In the genomic region with DNA sequence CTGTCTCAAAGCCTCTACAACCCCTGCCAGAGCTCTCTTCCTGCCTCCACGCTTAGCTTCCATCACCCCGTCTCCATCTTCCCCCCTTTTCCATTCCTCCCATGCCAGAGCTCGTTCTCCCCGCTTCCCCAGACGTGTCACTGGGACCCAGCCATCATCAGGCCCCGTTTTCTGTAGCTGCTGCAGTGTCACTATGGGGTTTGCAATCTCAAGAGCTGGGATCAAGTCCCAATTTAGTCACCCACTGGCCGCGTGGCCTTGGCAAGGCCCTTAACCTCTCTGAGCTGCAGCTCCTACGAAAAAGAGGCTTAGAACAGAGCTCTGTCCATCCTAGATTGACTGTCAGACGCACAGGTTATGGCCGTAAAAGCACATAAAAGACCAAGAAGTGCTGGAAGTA, we compare ENCODE assay signal across 10 cellular contexts. TPM values are rescaled to one million over a fixed set of nuclear protein-coding genes. Genes with fewer than 3 reads are reported as not detected.
DNase-seq lines count a peak whose midpoint lies in the region; ATAC-seq and TF ChIP-seq lines count a peak whose summit lies in the region.
"Had no signal": no experiment of that assay in that cellular context is flagged by ENCODE, and none has a peak within 500 bp of the region (broad histone marks: within the 10 kb centered on the region; RNA-seq: fewer than 3 reads in every experiment).

No MANE protein-coding gene starts in this region.

- no peak for TF ChIP-seq EP300 in esophagus muscularis mucosa (IDR thresholded peaks at IDR 0.05)

- WGBS in esophagus muscularis mucosa, result 87% methylated on average over 11 of the region's 11 CpGs

- no peak overlapping the region for H3K27ac ChIP-seq in CD4-positive, CD25-positive, alpha-beta regulatory T cell (ENCODE audit: insufficient read depth, low read length, poor library complexity, severe bottlenecking)
- no peak overlapping the region for H3K27ac ChIP-seq in OCI-LY3 (ENCODE audit: low read length)
- peak overlapping the region; percentile 56 to 73 (median 66) for H3K27ac ChIP-seq in esophagus muscularis mucosa (replicated peaks in 1 of 4)

- H3K27me3 Mint-ChIP-seq in CD4-positive, CD25-positive, alpha-beta regulatory T cell, result no peaks in the 10 kb centered on the region
- no peaks in the 10 kb centered on the region for H3K27me3 Mint-ChIP-seq in osteocyte (ENCODE audit: unreplicated experiment)

- peak overlapping the region; percentile 51 for H3K4me3 ChIP-seq in CD4-positive, CD25-positive, alpha-beta regulatory T cell (ENCODE audit: low read depth, low read length)
- peak overlapping the region; percentile 77; the same call in 1 of the 2 replicates for H3K4me3 ChIP-seq in OCI-LY3 (ENCODE audit: low read length)
- H3K4me3 ChIP-seq in esophagus muscularis mucosa, result peak overlapping the region in 1 of 4 donors; percentile 55

- H3K9me3 Mint-ChIP-seq in CD4-positive, CD25-positive, alpha-beta regulatory T cell, result no peaks in the 10 kb centered on the region
- no peaks in the 10 kb centered on the region for H3K9me3 Mint-ChIP-seq in osteocyte (ENCODE audit: unreplicated experiment)

- peaks cover 0 to 22% (median 10%) of the 10 kb centered on the region in 4 donors for H3K4me1 Mint-ChIP-seq in CD4-positive, CD25-positive, alpha-beta regulatory T cell
- peaks cover 11% of the 10 kb centered on the region for H3K4me1 Mint-ChIP-seq in osteocyte (ENCODE audit: unreplicated experiment)

- peak overlapping the region; percentile 76 for H3K4me2 ChIP-seq in OCI-LY3 (ENCODE audit: low read length)

- H3K9me3 ChIP-seq in CD4-positive, CD25-positive, alpha-beta regulatory T cell (ENCODE audit: control insufficient read depth in 2 of 2, low read length in 2 of 2), result no peaks in the 10 kb centered on the region
- H3K9me3 ChIP-seq in OCI-LY3 (ENCODE audit: insufficient read depth, low read length), result no peaks in the 10 kb centered on the region
- no peaks in the 10 kb centered on the region for H3K9me3 ChIP-seq in esophagus muscularis mucosa

- no peaks in the 10 kb centered on the region for H4K20me1 ChIP-seq in OCI-LY3 (ENCODE audit: insufficient read depth, low read length)

- no peaks in the 10 kb centered on the region for H3K27me3 ChIP-seq in CD4-positive, CD25-positive, alpha-beta regulatory T cell (ENCODE audit: control insufficient read depth, insufficient read depth, low read length)
- no peaks in the 10 kb centered on the region for H3K27me3 ChIP-seq in OCI-LY3 (ENCODE audit: low read depth, low read length)
- H3K27me3 ChIP-seq in esophagus muscularis mucosa, result peaks cover 0 to 13% (median 0%) of the 10 kb centered on the region in 4 donors

- no peak overlapping the region for H3K9ac ChIP-seq in OCI-LY3 (ENCODE audit: low read length)

- peak overlapping the region in 3 of 4 donors; percentile 83 to 94 (median 91) for H3K4me3 Mint-ChIP-seq in CD4-positive, CD25-positive, alpha-beta regulatory T cell
- H3K4me3 Mint-ChIP-seq in osteocyte (ENCODE audit: unreplicated experiment), result peak overlapping the region; percentile 77

- no peak for DNase-seq in CD4-positive, CD25-positive, alpha-beta regulatory T cell
- DNase-seq in esophagus muscularis mucosa (ENCODE audit: extremely low spot score) (no peak), osteocyte (ENCODE audit: extremely low spot score, unreplicated experiment) (no peak), germinal center (ENCODE audit: low spot score) (no peak), NCI-H187 (lab: John Stamatoyannopoulos, UW) (no peak)
- DNase-seq: DMS79 had no signal

- no peaks in the 10 kb centered on the region for H3K36me3 ChIP-seq in CD4-positive, CD25-positive, alpha-beta regulatory T cell (ENCODE audit: control insufficient read depth, insufficient read depth, low read length)
- H3K36me3 ChIP-seq in OCI-LY3 (replicated peaks; ENCODE audit: low read depth, low read length) (no peaks in the 10 kb centered on the region), esophagus muscularis mucosa (no peaks in the 10 kb centered on the region)

- no peak for TF ChIP-seq POLR2A in esophagus muscularis mucosa (IDR thresholded peaks at IDR 0.05; ENCODE audit: low read depth)

- H2AFZ ChIP-seq in OCI-LY3 (ENCODE audit: low read depth, low read length), result 0 out of 2 replicates have a peak overlapping the region, but pooled peaks have one; percentile 55

- no peak for ATAC-seq in CD4-positive, CD25-positive, alpha-beta regulatory T cell (ENCODE audit: low read depth in 2 of 2)
- ATAC-seq in HG02870 (IDR thresholded peaks at IDR 0.05; ENCODE audit: unreplicated experiment) (no peak), GM18502 (IDR thresholded peaks at IDR 0.05; ENCODE audit: poor library complexity, unreplicated experiment) (no peak)
- ATAC-seq: HepG2 had no signal

- TF ChIP-seq CTCF in OCI-LY3 (IDR thresholded peaks at IDR 0.05; ENCODE audit: low read depth, low read length) (no peak), esophagus muscularis mucosa (IDR thresholded peaks at IDR 0.05) (no peak), osteocyte (IDR thresholded peaks at IDR 0.05) (no peak)

- intact Hi-C loops in esophagus muscularis mucosa (cut with DNase I), result no loop called here

- peaks cover 12% of the 10 kb centered on the region for H3K4me1 ChIP-seq in CD4-positive, CD25-positive, alpha-beta regulatory T cell (ENCODE audit: control insufficient read depth, insufficient read depth, low read length, poor library complexity, severe bottlenecking)
- peaks cover 6% of the 10 kb centered on the region; the same call in 1 of the 2 replicates for H3K4me1 ChIP-seq in OCI-LY3 (ENCODE audit: low read length)
- peaks cover 8 to 19% (median 14%) of the 10 kb centered on the region in 4 donors for H3K4me1 ChIP-seq in esophagus muscularis mucosa

- H3K79me2 ChIP-seq in OCI-LY3 (ENCODE audit: low read length), result no peaks in the 10 kb centered on the region

- H3K27ac Mint-ChIP-seq in CD4-positive, CD25-positive, alpha-beta regulatory T cell, result peak overlapping the region in 2 of 3 donors; percentile 42 to 85
- peak overlapping the region; percentile 64 for H3K27ac Mint-ChIP-seq in osteocyte (ENCODE audit: unreplicated experiment)

- peaks cover 3% of the 10 kb centered on the region for H3K36me3 Mint-ChIP-seq in CD4-positive, CD25-positive, alpha-beta regulatory T cell
- no peaks in the 10 kb centered on the region for H3K36me3 Mint-ChIP-seq in osteocyte (ENCODE audit: unreplicated experiment)

RNA-seq across cellular contexts. Expression of a gene that starts 0.9 kb away (rescaled TPM):
- 0.10 TPM for total RNA-seq in CD4-positive, CD25-positive, alpha-beta regulatory T cell
- polyA plus RNA-seq in CD4-positive, CD25-positive, alpha-beta regulatory T cell, result 1 to 10 TPM in 3 of 4 donors, under 1 TPM in 1; 0.31 to 6.5 (median 3.1) TPM
- total RNA-seq in esophagus muscularis mucosa (10 to 100 TPM in 1 of 4 donors, 1 to 10 TPM in 3; 4.1 to 10.3 (median 7.4) TPM), osteocyte (1.4 and 1.5 TPM in 2 replicates)
- total RNA-seq: HepG2 had no signal
- polyA plus RNA-seq: HepG2 had no signal

RNA-seq across cellular contexts. Expression of a gene that starts 45.9 kb away (rescaled TPM):
- total RNA-seq in CD4-positive, CD25-positive, alpha-beta regulatory T cell, result not detected
- not detected for polyA plus RNA-seq in CD4-positive, CD25-positive, alpha-beta regulatory T cell
- total RNA-seq in esophagus muscularis mucosa, result not detected
- not detected in 2 replicates for total RNA-seq in osteocyte
- total RNA-seq: HepG2 had no signal
- polyA plus RNA-seq: HepG2 had no signal

RNA-seq across cellular contexts. Expression of a gene that starts 57.1 kb away (rescaled TPM):
- not detected for total RNA-seq in CD4-positive, CD25-positive, alpha-beta regulatory T cell
- polyA plus RNA-seq in CD4-positive, CD25-positive, alpha-beta regulatory T cell, result not detected
- total RNA-seq in esophagus muscularis mucosa (under 1 TPM in 1 of 4 donors, not detected in 3; 0.83 TPM), osteocyte (0.24 and 0.46 TPM in 2 replicates)
- total RNA-seq: HepG2 had no signal
- polyA plus RNA-seq: HepG2 had no signal

Comparison
In these comparisons a context has a peak if more than half of its experiments do, and no peak if none do; other contexts are left out.
1. H3K27ac ChIP-seq: peak in esophagus muscularis mucosa (4 of 4); none in CD4-positive, CD25-positive, alpha-beta regulatory T cell (single experiment) and OCI-LY3 (single experiment).